25 cellular contexts compared by ENCODE assay signal in the genomic region with DNA sequence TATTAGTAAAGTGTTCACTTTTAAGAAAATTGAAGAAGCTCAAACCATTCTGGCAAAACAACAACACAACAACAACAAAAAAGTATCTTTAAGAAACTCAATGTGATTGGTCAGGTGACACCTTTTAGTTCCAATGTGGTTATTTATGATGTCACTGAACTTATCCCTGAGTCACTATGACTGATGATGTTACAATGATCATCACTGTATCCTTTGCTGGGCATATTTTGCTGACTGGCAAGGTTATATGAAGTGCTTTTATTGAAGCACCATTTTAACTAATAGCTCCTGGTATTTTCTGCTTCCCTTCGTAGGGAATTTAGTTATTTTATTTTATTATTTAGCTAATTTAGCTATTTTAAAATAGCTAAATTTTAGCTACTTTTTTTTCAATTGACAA. TPM values are rescaled to one million over a fixed set of nuclear protein-coding genes. Genes with fewer than 3 reads are reported as not detected.
DNase-seq lines count a peak whose midpoint lies in the region; ATAC-seq, FAIRE-seq and TF ChIP-seq lines count a peak whose summit lies in the region.
"Had no signal": no experiment of that assay in that cellular context is flagged by ENCODE, and none has a peak within 500 bp of the region (broad histone marks: within the 10 kb centered on the region; RNA-seq: fewer than 3 reads in every experiment).

A gene with protein sequence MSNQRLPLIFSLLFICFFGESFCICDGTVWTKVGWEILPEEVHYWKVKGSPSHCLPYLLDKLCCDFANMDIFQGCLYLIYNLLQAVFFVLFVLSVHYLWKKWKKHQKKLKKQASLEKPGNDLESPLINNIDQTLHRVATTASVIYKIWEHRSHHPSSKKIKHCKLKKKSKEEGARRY (plus strand): TSS at position 223 of the 400 bp plus-strand sequence. CDS start 184 bp downstream, outside the sequence.

- BruUV-seq in HepG2 (replicated peaks; lab: Mats Ljungman, UMichigan) (no TSS peak), K562 (replicated peaks; lab: Mats Ljungman, UMichigan) (no TSS peak)

- TF ChIP-seq POLR2A in HepG2 (IDR thresholded peaks at IDR 0.05; ENCODE audit: insufficient read depth in 1 of 2, low read depth in 2 of 2, low read length in 2 of 2) (no peak), right lobe of liver (IDR thresholded peaks at IDR 0.05) (no peak), K562 (conservative IDR thresholded peaks at IDR 0.05) (no peak), testis (IDR thresholded peaks at IDR 0.05) (no peak)

- H4K20me1 ChIP-seq in HepG2 (ENCODE audit: insufficient read depth, low read length) (no peaks in the 10 kb centered on the region), K562 (replicated peaks; ENCODE audit: control insufficient read depth, insufficient read depth, low read length) (no peaks in the 10 kb centered on the region)

- H3K4me1 ChIP-seq in HepG2 (ENCODE audit: insufficient read depth, low read length) (peaks cover 13% of the 10 kb centered on the region; the same call in 1 of the 2 replicates), right lobe of liver (no peaks in the 10 kb centered on the region), K562 (replicated peaks in 1 of 2; ENCODE audit: control insufficient read depth in 2 of 2, insufficient read depth in 2 of 2, low read length in 2 of 2) (peaks cover 0 to 3% of the 10 kb centered on the region in 2 experiments; a peak in 1 of 5 replicates), testis (no peaks in the 10 kb centered on the region), lower lobe of right lung (no peaks in the 10 kb centered on the region)
- H3K4me1 ChIP-seq: HAP-1 had no signal

- 0% methylated on average over 1 of the region's 1 CpG for WGBS in HepG2 (ENCODE audit: low lambda C conversion rate)
- WGBS in right lobe of liver (ENCODE audit: insufficient coverage, low coverage, low lambda C conversion rate, missing lambda C conversion rate), result 56% methylated on average over 1 of the region's 1 CpG
- 13% methylated on average over 1 of the region's 1 CpG for WGBS in K562 (ENCODE audit: insufficient coverage, low coverage, missing lambda C conversion rate)
- WGBS in testis, 2 donors, result 89 to 92% methylated on average over 1 of the region's 1 CpG

- intact Hi-C loops in HepG2 (cut with micrococcal nuclease; ENCODE audit: unreplicated experiment), result no loop called here
- intact Hi-C loops in right lobe of liver (cut with DNase I), result no loop called here
- intact Hi-C loops in K562 (cut with micrococcal nuclease), result no loop called here
- intact Hi-C loops in testis (cut with DNase I; ENCODE audit: low total_unique reads), result no loop called here
- intact Hi-C loops in left colon (cut with DNase I, micrococcal nuclease), result no loop called here
- intact Hi-C loops in lower lobe of right lung (cut with DNase I), result no loop called here

- H3K9ac ChIP-seq in HepG2 (ENCODE audit: insufficient read depth, low read depth, low read length) (no peak within 1 kb of the TSS), K562 (ENCODE audit: insufficient read depth in 1 of 2, low read depth in 2 of 2, low read length in 2 of 2) (no peak within 1 kb of the TSS)

- FAIRE-seq in HepG2 (lab: Jason Lieb, UNC) (no peak), K562 (lab: Jason Lieb, UNC) (no peak)
- FAIRE-seq: GM12878, GM19239, H54 had no signal

- H3K79me2 ChIP-seq in HepG2 (ENCODE audit: insufficient read depth, low read length) (no peaks in the 10 kb centered on the region), K562 (ENCODE audit: control insufficient read depth, insufficient read depth, low read length) (no peaks in the 10 kb centered on the region)

- H3K27ac ChIP-seq in HepG2 (ENCODE audit: extremely low read length, insufficient read depth, low read length), result no peak within 1 kb of the TSS
- no peak within 1 kb of the TSS for H3K27ac ChIP-seq in right lobe of liver
- no peak within 1 kb of the TSS for H3K27ac ChIP-seq in K562 (ENCODE audit: extremely low read depth, low read depth, low read length)
- H3K27ac ChIP-seq in testis, result no peak within 1 kb of the TSS
- H3K27ac ChIP-seq in lower lobe of right lung, result no peak within 1 kb of the TSS

- ATAC-seq in HepG2 (no peak), right lobe of liver (no peak), K562 (no peak), left colon (no peak), lower lobe of right lung (no peak), HG02623 (IDR thresholded peaks at IDR 0.05; ENCODE audit: unreplicated experiment) (no peak)
- ATAC-seq: GM12878 had no signal

- TF ChIP-seq CTCF in HepG2 (CRISPR knock-in tag; IDR thresholded peaks at IDR 0.05) (no peak), right lobe of liver (IDR thresholded peaks at IDR 0.05) (no peak), K562 (IDR thresholded peaks at IDR 0.05 in 2 of 3, conservative IDR thresholded peaks at IDR 0.05 in 1 of 3; ENCODE audit: insufficient read depth in 2 of 3, low read depth in 1 of 3, low read length in 3 of 3) (no peak), testis (IDR thresholded peaks at IDR 0.05) (no peak), lower lobe of right lung (IDR thresholded peaks at IDR 0.05) (no peak)

- CTCF ChIA-PET in HepG2 (lab: Yijun Ruan, JAX; ENCODE audit: low intra/inter-chr PET ratio, low total read pairs) (no interaction called here), K562 (lab: Yijun Ruan, JAX; ENCODE audit: low intra/inter-chr PET ratio) (no interaction called here)

- in situ Hi-C loops in HepG2 (cut with HindIII; ENCODE audit: extremely low pct_ligation_motif_present, low pct_unique_long_range_greater_than_20kb) (no loop called here), K562 (cut with MboI) (no loop called here)

- H3K9me3 ChIP-seq in HepG2 (ENCODE audit: low read length) (peaks cover 9% of the 10 kb centered on the region; the same call in 1 of the 2 replicates), right lobe of liver (no peaks in the 10 kb centered on the region), K562 (replicated peaks; ENCODE audit: control insufficient read depth, insufficient read depth, low read depth, low read length) (no peaks in the 10 kb centered on the region; the same call in 1 of the 2 replicates), testis (no peaks in the 10 kb centered on the region), lower lobe of right lung (no peaks in the 10 kb centered on the region)
- H3K9me3 ChIP-seq: HAP-1 had no signal

- H3K9me1 ChIP-seq in K562 (ENCODE audit: control insufficient read depth, insufficient read depth, low read length), result no peaks in the 10 kb centered on the region

- H3K4me2 ChIP-seq in HepG2 (ENCODE audit: low read depth, low read length) (no peak within 1 kb of the TSS), K562 (ENCODE audit: insufficient read depth, low read length) (no peak within 1 kb of the TSS)

- POLR2A ChIA-PET in HepG2 (lab: Yijun Ruan, JAX) (no interaction called here), K562 (lab: Yijun Ruan, JAX) (interaction anchor here (0.8 to 1.2 kb wide), 4 partner anchors 9 to 80 kb away, joined by 3 to 4 read pairs (median 3); a partner anchor contains a TSS)

- DNase-seq in HepG2 (ENCODE audit: low spot score), result no peak
- no peak for DNase-seq in right lobe of liver
- peak; percentile 14 for DNase-seq in NCI-H460 (ENCODE audit: extremely low read depth, low read depth)
- no peak for DNase-seq in K562 (ENCODE audit: extremely low read depth in 1 of 4, low spot score in 3 of 4)
- DNase-seq in testis, result no peak
- no peak for DNase-seq in left colon
- no peak for DNase-seq in lower lobe of right lung
- DNase-seq: 8988T; C1 segment of cervical spinal cord; Calu3; CD4-positive, alpha-beta memory T cell; COR-L47; DMS53; DMS79 treated with DMSO at 0.1 percent for 48 hours; GDM1; GOT3; HFFc6 had no signal

- H3K27me3 ChIP-seq in HepG2 (ENCODE audit: control insufficient read depth in 1 of 2, insufficient read depth in 2 of 2, low read length in 2 of 2), result no peaks in the 10 kb centered on the region
- no peaks in the 10 kb centered on the region for H3K27me3 ChIP-seq in right lobe of liver
- H3K27me3 ChIP-seq in K562 (ENCODE audit: control insufficient read depth in 2 of 2, insufficient read depth in 2 of 2, low read length in 2 of 2), result no peaks in the 10 kb centered on the region
- H3K27me3 ChIP-seq in testis, result no peaks in the 10 kb centered on the region
- no peaks in the 10 kb centered on the region for H3K27me3 ChIP-seq in lower lobe of right lung (ENCODE audit: low read depth)

- H3K36me3 ChIP-seq in HepG2 (replicated peaks in 1 of 2; ENCODE audit: control insufficient read depth in 1 of 2, insufficient read depth in 2 of 2, low read length in 2 of 2), result no peaks in the 10 kb centered on the region
- H3K36me3 ChIP-seq in right lobe of liver, result no peaks in the 10 kb centered on the region
- H3K36me3 ChIP-seq in K562 (ENCODE audit: control insufficient read depth, insufficient read depth, low read length), result no peaks in the 10 kb centered on the region
- no peaks in the 10 kb centered on the region for H3K36me3 ChIP-seq in testis (ENCODE audit: low read depth, missing control alignments)
- no peaks in the 10 kb centered on the region for H3K36me3 ChIP-seq in lower lobe of right lung
- H3K36me3 ChIP-seq: HAP-1 had no signal

- TF ChIP-seq EP300 in HepG2 (IDR thresholded peaks at IDR 0.05; ENCODE audit: low read depth in 2 of 2, low read length in 2 of 2) (no peak), HepG2 (CRISPR knock-in tag; IDR thresholded peaks at IDR 0.05; ENCODE audit: borderline replicate concordance) (no peak), K562 (IDR thresholded peaks at IDR 0.05; ENCODE audit: low read length) (no peak)

- TF ChIP-seq RAD21 in HepG2 (CRISPR knock-in tag; IDR thresholded peaks at IDR 0.05) (no peak), K562 (CRISPR knock-in tag; conservative IDR thresholded peaks at IDR 0.05 in 1 of 2, IDR thresholded peaks at IDR 0.05 in 1 of 2) (no peak)

- H3K4me3 ChIP-seq in HepG2 (replicated peaks in 1 of 3; ENCODE audit: insufficient read depth in 1 of 3, low read depth in 2 of 3, low read length in 3 of 3) (no peak within 1 kb of the TSS), right lobe of liver (no peak within 1 kb of the TSS), K562 (no peak within 1 kb of the TSS), testis (no peak within 1 kb of the TSS), lower lobe of right lung (no peak within 1 kb of the TSS)
- H3K4me3 ChIP-seq: GM12878, HAP-1 had no signal

- H2AFZ ChIP-seq in HepG2 (ENCODE audit: low read length) (no peak within 1 kb of the TSS), K562 (ENCODE audit: low read depth, low read length) (no peak within 1 kb of the TSS)

RNA-seq across cellular contexts. Expression of the gene that starts here (rescaled TPM):
- total RNA-seq in HepG2 (2016; rRNA removed; fragmentation: Illumina TruSeq; extraction: Trizol) (not detected in 2 replicates), right lobe of liver (not detected), K562 (2014; rRNA removed) (not detected in 2 replicates), K562 (2014; rRNA removed; fragmentation: Illumina TruSeq; extraction: Trizol) (not detected in 2 replicates), K562 (2015; rRNA removed; fragmentation: Illumina TruSeq; extraction: Trizol) (not detected in 2 replicates), K562 (2021) (not detected in 2 replicates), testis (10 to 100 TPM in 1 of 2 donors, 1 to 10 TPM in 1; 7.6 to 22.4 TPM), left colon (not detected), lower lobe of right lung (not detected)
- total RNA-seq in HepG2 (2016; cell fraction: cytosol; rRNA removed; fragmentation: Illumina TruSeq; extraction: Trizol; ENCODE audit: low read depth), result not detected in 2 replicates
- total RNA-seq in HepG2 (2016; cell fraction: insoluble cytoplasmic fraction; rRNA removed; fragmentation: Illumina TruSeq; extraction: Trizol), result not detected in 2 replicates
- not detected in 2 replicates for total RNA-seq in HepG2 (2016; cell fraction: membrane; rRNA removed; fragmentation: Illumina TruSeq; extraction: Trizol)
- not detected in 2 replicates for total RNA-seq in HepG2 (2016; cell fraction: nucleus; rRNA removed; fragmentation: Illumina TruSeq; extraction: Trizol)
- polyA plus RNA-seq in HepG2 (2011; rRNA removed) (not detected in 2 replicates), K562 (2011; rRNA removed) (not detected in 2 replicates), K562 (2014; fragmentation: Illumina TruSeq; extraction: Trizol) (not detected in 2 replicates), K562 (2014; fragmentation: Nextera tagmentation; extraction: Ambion mirVana) (not detected), K562 (2014; rRNA removed) (not detected in 2 replicates), testis (ENCODE audit: insufficient read depth, low read depth, low replicate concordance) (15.7 TPM)
- polyA plus RNA-seq in HepG2 (2011; cell fraction: cytosol; rRNA removed), result not detected in 2 replicates
- polyA plus RNA-seq in HepG2 (2011; cell fraction: nucleus; rRNA removed), result not detected in 2 replicates
- polyA plus RNA-seq in HepG2 (2012), result not detected in 2 replicates
- not detected in 2 replicates for polyA plus RNA-seq in HepG2 (2016; cell fraction: cytosol; fragmentation: Illumina TruSeq; extraction: Trizol; ENCODE audit: low read depth)
- polyA plus RNA-seq in HepG2 (2016; cell fraction: insoluble cytoplasmic fraction; fragmentation: Illumina TruSeq; extraction: Trizol; ENCODE audit: low read depth), result not detected in 2 replicates
- not detected in 2 replicates for polyA plus RNA-seq in HepG2 (2016; cell fraction: membrane; fragmentation: Illumina TruSeq; extraction: Trizol; ENCODE audit: low read depth)
- polyA plus RNA-seq in HepG2 (2016; cell fraction: nucleus; fragmentation: Illumina TruSeq; extraction: Trizol; ENCODE audit: insufficient read depth, low read depth), result not detected in 2 replicates
- not detected in 2 replicates for polyA minus RNA-seq in HepG2 (2011; rRNA and poly(A)+ RNA removed; ENCODE audit: low replicate concordance)
- polyA minus RNA-seq in HepG2 (2011; cell fraction: cytosol; rRNA and poly(A)+ RNA removed), result not detected in 2 replicates
- polyA minus RNA-seq in HepG2 (2011; cell fraction: nucleus; rRNA and poly(A)+ RNA removed), result not detected in 2 replicates
- total RNA-seq in NCI-H460 (2014; rRNA removed; shearing (Covaris generic)), result not detected in 2 replicates
- polyA plus RNA-seq in NCI-H460 (2014; cell fraction: nucleus; rRNA removed), result not detected in 2 replicates
- not detected in 2 replicates for total RNA-seq in K562 (2011; cell fraction: chromatin; rRNA removed; ENCODE audit: low replicate concordance)
- not detected in 2 replicates for total RNA-seq in K562 (2011; cell fraction: nucleolus; rRNA removed)
- not detected in 2 replicates for total RNA-seq in K562 (2011; cell fraction: nucleoplasm; rRNA removed)
- polyA plus RNA-seq in K562 (2011; cell fraction: cytosol; rRNA removed), result not detected in 2 replicates
- polyA plus RNA-seq in K562 (2011; cell fraction: nucleus; rRNA removed), result not detected in 2 replicates
- polyA plus RNA-seq in K562 (2012), result not detected in 2 replicates
- not detected in 2 replicates for polyA minus RNA-seq in K562 (2011; rRNA and poly(A)+ RNA removed)
- polyA minus RNA-seq in K562 (2011; cell fraction: cytosol; rRNA and poly(A)+ RNA removed), result not detected in 2 replicates
- polyA minus RNA-seq in K562 (2011; cell fraction: nucleus; rRNA and poly(A)+ RNA removed), result not detected in 2 replicates
- total RNA-seq: A673; Calu3; CD4-positive, alpha-beta memory T cell; Daoy; GM12878; HFFc6 had no signal
- polyA plus RNA-seq: BJ; CD4-positive, alpha-beta memory T cell; GM12878 had no signal

Comparison
In these comparisons a context has a peak if more than half of its experiments do, and no peak if none do; other contexts are left out.
1. RNA of the gene that starts here (polyA plus RNA-seq): 15.7 TPM in testis (single experiment); not detected in HepG2 and not detected in K562; every median in the first group is over 10 times any median in the second.
2. Peak in DNase-seq in NCI-H460; RNA of the gene not detected or under 1 TPM.